ENCODE assay signal across 29 cellular contexts in genomic region chr16:51009359-51009758, GRCh38.
"Had no signal": no experiment of that assay in that cellular context is flagged by ENCODE, and none has a peak within 500 bp of the region (broad histone marks: within the 10 kb centered on the region; RNA-seq: fewer than 3 reads in every experiment).

No MANE protein-coding gene starts in this region.

- DNase-seq: activated B cell treated with CpG ODN at 0.5 μM for 24 hours; activated CD4-positive, alpha-beta memory T cell treated with anti-CD3 and anti-CD28 coated beads for 36 hours; activated CD4-positive, alpha-beta T cell treated with anti-CD3 and anti-CD28 coated beads for 4 hours; activated CD4-positive, alpha-beta T cell treated with anti-CD3 and anti-CD28 coated beads, Interleukin-2, amount 10 ng/mL, durations not matched to agents 24 days and 14 days; activated CD4-positive, alpha-beta T cell treated with anti-CD3 and anti-CD28 coated beads, Interleukin-2, amount 50 U/mL, for 1 hour; activated CD4-positive, alpha-beta T cell treated with anti-CD3 and anti-CD28 coated beads, Interleukin-2, amount 50 U/mL, for 4 hours; activated CD4-positive, CD25-positive, alpha-beta regulatory T cell treated with anti-CD3 and anti-CD28 coated beads, Interleukin-2, amount 50 U/mL, for 72 hours; activated CD8-positive, alpha-beta memory T cell treated with anti-CD3 and anti-CD28 coated beads, Interleukin-2, amount 50 U/mL, for 4 hours; activated CD8-positive, alpha-beta T cell treated with anti-CD3 and anti-CD28 coated beads for 36 hours; activated effector memory CD4-positive, alpha-beta T cell treated with Interleukin-2 at 50 U/mL for 16 hours; activated gamma-delta T cell; activated naive CD4-positive, alpha-beta T cell treated with anti-CD3 and anti-CD28 coated beads, Interleukin-2, amount 10 ng/mL, durations not matched to agents 7 days and 5 days; activated naive CD4-positive, alpha-beta T cell treated with Interleukin-2 at 50 U/mL for 16 hours; activated naive CD8-positive, alpha-beta T cell treated with anti-CD3 and anti-CD28 coated beads, Interleukin-2, amount 10 ng/mL, durations not matched to agents 7 days and 5 days; activated naive CD8-positive, alpha-beta T cell treated with anti-CD3 and anti-CD28 coated beads, Interleukin-2, amount 50 U/mL, for 24 hours; activated T-cell treated with anti-CD3 and anti-CD28 coated beads, Interleukin-2, amount 50 U/mL, for 24 hours; activated T-cell treated with anti-CD3 and anti-CD28 coated beads, Interleukin-2, amount 50 U/mL, for 48 hours; amygdala; anterior cingulate cortex; caudate nucleus; cerebellar nuclear complex; T-helper 1 cell; T-helper 2 cell; T-helper 9 cell had no signal

- FAIRE-seq: bronchial epithelial cell, TTC549 had no signal

- H3K27ac ChIP-seq: ascending aorta, cardiac muscle cell, VCaP had no signal

- H3K4me3 ChIP-seq: ascending aorta, cardiac muscle cell had no signal

- H3K4me1 ChIP-seq: ascending aorta had no signal

- ATAC-seq: activated CD8-positive, alpha-beta T cell treated with anti-CD3 and anti-CD28 coated beads for 36 hours; activated naive CD8-positive, alpha-beta T cell treated with anti-CD3 and anti-CD28 coated beads, Interleukin-2, amount 50 U/mL, for 24 hours had no signal

- H3K27me3 ChIP-seq: ascending aorta, cardiac muscle cell had no signal

- H3K36me3 ChIP-seq: ascending aorta, cardiac muscle cell had no signal
